Comparison of ENCODE assay signal across 17 cellular contexts in the genomic region with DNA sequence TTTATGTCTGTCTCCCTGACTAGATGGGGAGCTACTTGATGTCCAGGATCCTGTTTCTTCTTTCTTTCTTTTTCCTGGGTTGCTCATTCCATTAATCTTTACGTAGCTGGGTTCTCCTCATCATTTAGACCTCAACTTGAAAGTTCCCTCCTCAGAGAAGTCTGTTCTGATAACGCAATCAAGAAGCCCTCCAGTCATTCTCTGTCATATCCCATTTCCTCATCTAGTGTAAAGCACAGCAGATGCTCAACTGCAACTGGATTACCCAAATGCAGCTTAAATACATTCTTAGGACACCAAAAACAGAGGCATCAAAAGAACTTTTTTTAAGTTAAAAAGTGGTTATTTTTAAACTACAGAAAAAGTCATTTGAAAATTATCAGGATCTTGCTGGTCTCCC.
"Had no signal": no experiment of that assay in that cellular context is flagged by ENCODE, and none has a peak within 500 bp of the region (broad histone marks: within the 10 kb centered on the region; RNA-seq: fewer than 3 reads in every experiment).

No MANE protein-coding gene starts in this region.

- H3K36me3 Mint-ChIP-seq: memory B cell, natural killer cell had no signal

- H3K4me1 Mint-ChIP-seq: memory B cell, natural killer cell had no signal

- H3K9me3 Mint-ChIP-seq: memory B cell, natural killer cell had no signal

- ATAC-seq: left ventricle myocardium superior, natural killer cell, right lobe of liver had no signal

- H3K4me3 Mint-ChIP-seq: memory B cell, natural killer cell, neural crest cell had no signal

- H3K27ac Mint-ChIP-seq: memory B cell, natural killer cell, progenitor cell of endocrine pancreas had no signal

- DNase-seq: dorsolateral prefrontal cortex; effector CD4-positive, alpha-beta T cell; hypothalamus; left ventricle myocardium superior; natural killer cell; right lobe of liver; small intestine; stimulated activated CD4-positive, alpha-beta T cell treated with anti-CD3 and anti-CD28 coated beads, Interleukin-15, amount 100 ng/mL, for 24 hours; stimulated activated CD4-positive, alpha-beta T cell treated with anti-CD3 and anti-CD28 coated beads, Interleukin-2, amount 100 ng/mL, for 48 hours; stimulated activated naive CD4-positive, alpha-beta T cell; stomach; testis; tibial artery; upper lobe of left lung had no signal
